29 cellular contexts compared by ENCODE assay signal in the genomic region with DNA sequence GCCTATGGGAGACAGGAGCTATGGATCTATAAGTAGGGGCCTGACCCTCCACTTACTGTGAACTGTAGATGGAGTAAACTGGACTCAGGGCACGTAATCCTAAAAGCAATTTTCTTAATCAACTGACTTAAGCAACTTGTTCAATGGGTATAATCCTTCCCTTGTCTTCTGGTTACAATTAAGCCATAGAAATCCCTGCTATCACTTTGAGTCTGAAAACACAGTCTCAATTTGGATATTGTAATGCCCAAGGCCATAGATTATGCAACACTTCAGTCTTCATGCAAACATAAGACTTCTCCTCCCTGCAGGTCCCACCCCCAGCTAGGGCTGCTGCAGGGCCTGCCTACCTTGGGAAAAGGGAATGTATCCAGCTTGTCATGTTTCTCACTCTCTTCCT. TPM values are rescaled to one million over a fixed set of nuclear protein-coding genes. Genes with fewer than 3 reads are reported as not detected.
DNase-seq lines count a peak whose midpoint lies in the region; ATAC-seq, FAIRE-seq and TF ChIP-seq lines count a peak whose summit lies in the region.
"Had no signal": no experiment of that assay in that cellular context is flagged by ENCODE, and none has a peak within 500 bp of the region (broad histone marks: within the 10 kb centered on the region; RNA-seq: fewer than 3 reads in every experiment).

No MANE protein-coding gene starts in this region.

- H4K20me1 ChIP-seq in HepG2 (ENCODE audit: insufficient read depth, low read length), result no peaks in the 10 kb centered on the region

- no peak for FAIRE-seq in HepG2 (lab: Jason Lieb, UNC)
- FAIRE-seq: GM12878 had no signal

- BruUV-seq in HepG2 (replicated peaks; lab: Mats Ljungman, UMichigan), result no TSS peak

- H3K27me3 ChIP-seq in endodermal cell (ENCODE audit: control insufficient read depth, insufficient read depth, low read length, poor library complexity, severe bottlenecking) (no peaks in the 10 kb centered on the region), HepG2 (ENCODE audit: control insufficient read depth in 1 of 2, insufficient read depth in 2 of 2, low read length in 2 of 2) (peaks cover 0 to 15% of the 10 kb centered on the region in 2 experiments; a peak in 3 of 5 replicates), prostate gland (replicated peaks; ENCODE audit: insufficient read depth) (no peaks in the 10 kb centered on the region)

- peak overlapping the region; percentile 95 for H3K27ac Mint-ChIP-seq in endodermal cell
- H3K27ac Mint-ChIP-seq in activated T-helper 1 cell treated with anti-CD3 and anti-CD28 coated beads, Interleukin-12 subunit alpha, Interleukin-12 subunit beta, Interleukin-2, Interleukin-4 antibody, amounts not matched to agents 30 ng/mL and 10 ng/mL and 1 ng/mL, durations not matched to agents 14 hours and 24 hours and 36 hours, result no peak overlapping the region
- no peak overlapping the region for H3K27ac Mint-ChIP-seq in activated T-helper 17 cell treated with anti-CD3 and anti-CD28 coated beads, Interleukin-2, amount 50 U/mL, for 72 hours
- H3K27ac Mint-ChIP-seq: B cell; CD8-positive, alpha-beta T cell; GM23338 had no signal

- TF ChIP-seq POLR2A in HepG2 (IDR thresholded peaks at IDR 0.05; ENCODE audit: insufficient read depth in 1 of 2, low read depth in 2 of 2, low read length in 2 of 2), result no peak
- no peak for TF ChIP-seq POLR2A in prostate gland (IDR thresholded peaks at IDR 0.05)

- H3K27ac ChIP-seq in endodermal cell (ENCODE audit: low read depth, low read length) (no peak overlapping the region), HepG2 (ENCODE audit: extremely low read length, insufficient read depth, low read length) (no peak overlapping the region), prostate gland (no peak overlapping the region)
- H3K27ac ChIP-seq: 22Rv1, PC-9, SJSA1 had no signal

- peak; percentile 36 for ATAC-seq in HepG2
- no peak for ATAC-seq in activated T-helper 17 cell treated with anti-CD3 and anti-CD28 coated beads, Interleukin-2, amount 50 U/mL, for 72 hours (replicated peaks)
- ATAC-seq: CD8-positive, alpha-beta T cell; GM12878 had no signal

- peaks cover 18% of the 10 kb centered on the region for H3K36me3 Mint-ChIP-seq in endodermal cell (ENCODE audit: low read depth)
- no peaks in the 10 kb centered on the region for H3K36me3 Mint-ChIP-seq in activated T-helper 1 cell treated with anti-CD3 and anti-CD28 coated beads, Interleukin-12 subunit alpha, Interleukin-12 subunit beta, Interleukin-2, Interleukin-4 antibody, amounts not matched to agents 30 ng/mL and 10 ng/mL and 1 ng/mL, durations not matched to agents 14 hours and 24 hours and 36 hours (ENCODE audit: low read depth)
- H3K36me3 Mint-ChIP-seq in activated T-helper 17 cell treated with anti-CD3 and anti-CD28 coated beads, Interleukin-2, amount 50 U/mL, for 72 hours (ENCODE audit: low read depth), result no peaks in the 10 kb centered on the region
- H3K36me3 Mint-ChIP-seq: CD8-positive, alpha-beta T cell had no signal

- H3K4me1 ChIP-seq in endodermal cell (ENCODE audit: control insufficient read depth, insufficient read depth, low read length) (peaks cover 12% of the 10 kb centered on the region), HepG2 (ENCODE audit: insufficient read depth, low read length) (peaks cover 40% of the 10 kb centered on the region), prostate gland (replicated peaks) (no peaks in the 10 kb centered on the region)
- H3K4me1 ChIP-seq: SJSA1 had no signal

- DNase-seq in COLO829 (ENCODE audit: low spot score) (peak; percentile 82), RPMI7951 (ENCODE audit: low read depth) (peak; percentile 23), endodermal cell (no peak), HepG2 (ENCODE audit: low spot score) (no peak), prostate gland (ENCODE audit: low spot score) (no peak), NCI-H524 treated with DMSO at 0.1 percent for 48 hours (lab: John Stamatoyannopoulos, UW) (no peak)
- no peak for DNase-seq in activated T-helper 1 cell treated with anti-CD3 and anti-CD28 coated beads, Interleukin-12 subunit alpha, Interleukin-12 subunit beta, Interleukin-2, Interleukin-4 antibody, amounts not matched to agents 30 ng/mL and 10 ng/mL and 1 ng/mL, durations not matched to agents 14 hours and 24 hours and 36 hours (ENCODE audit: low spot score)
- DNase-seq: CD8-positive, alpha-beta T cell; DMS 273 treated with DMSO at 0.1 percent for 48 hours; DMS79; EL; GDM1; HCEC 1CT; NCI-H1105; NCI-H1436 treated with DMSO at 0.1 percent for 48 hours; NCI-H187 treated with DMSO at 0.1 percent for 48 hours; NCI-H2107; NCI-H524; NCI-H774; PC-9; Right ventricle myocardium superior; RPMI8226 had no signal

- TF ChIP-seq EP300 in HepG2 (IDR thresholded peaks at IDR 0.05; ENCODE audit: low read depth in 2 of 2, low read length in 2 of 2) (no peak), HepG2 (CRISPR knock-in tag; IDR thresholded peaks at IDR 0.05; ENCODE audit: borderline replicate concordance) (no peak)

- no peak for TF ChIP-seq CTCF in endodermal cell (conservative IDR thresholded peaks at IDR 0.05)
- TF ChIP-seq CTCF in HepG2 (CRISPR knock-in tag; IDR thresholded peaks at IDR 0.05), result no peak
- TF ChIP-seq CTCF in prostate gland (IDR thresholded peaks at IDR 0.05), result no peak

- no peaks in the 10 kb centered on the region for H3K27me3 Mint-ChIP-seq in endodermal cell (ENCODE audit: insufficient read depth)
- H3K27me3 Mint-ChIP-seq in activated T-helper 1 cell treated with anti-CD3 and anti-CD28 coated beads, Interleukin-12 subunit alpha, Interleukin-12 subunit beta, Interleukin-2, Interleukin-4 antibody, amounts not matched to agents 30 ng/mL and 10 ng/mL and 1 ng/mL, durations not matched to agents 14 hours and 24 hours and 36 hours (ENCODE audit: insufficient read depth), result peaks cover 6% of the 10 kb centered on the region
- H3K27me3 Mint-ChIP-seq in activated T-helper 17 cell treated with anti-CD3 and anti-CD28 coated beads, Interleukin-2, amount 50 U/mL, for 72 hours, result peaks cover 10% of the 10 kb centered on the region

- H3K4me2 ChIP-seq in HepG2 (ENCODE audit: low read depth, low read length), result peak overlapping the region; percentile 42
- H3K4me2 ChIP-seq: GM23338, PC-9 had no signal

- CTCF ChIA-PET in HepG2 (lab: Yijun Ruan, JAX; ENCODE audit: low intra/inter-chr PET ratio, low total read pairs), result no interaction called here

- peaks cover 7% of the 10 kb centered on the region for H3K9me3 Mint-ChIP-seq in endodermal cell
- H3K9me3 Mint-ChIP-seq in activated T-helper 1 cell treated with anti-CD3 and anti-CD28 coated beads, Interleukin-12 subunit alpha, Interleukin-12 subunit beta, Interleukin-2, Interleukin-4 antibody, amounts not matched to agents 30 ng/mL and 10 ng/mL and 1 ng/mL, durations not matched to agents 14 hours and 24 hours and 36 hours, result no peaks in the 10 kb centered on the region
- H3K9me3 Mint-ChIP-seq in activated T-helper 17 cell treated with anti-CD3 and anti-CD28 coated beads, Interleukin-2, amount 50 U/mL, for 72 hours, result no peaks in the 10 kb centered on the region
- H3K9me3 Mint-ChIP-seq: CD8-positive, alpha-beta T cell had no signal

- POLR2A ChIA-PET in HepG2 (lab: Yijun Ruan, JAX), result interaction anchor here (1.3 kb wide), 1 partner anchor 8 kb away, joined by 5 read pairs; no protein-coding TSS in a partner anchor

- no peak overlapping the region for H2AFZ ChIP-seq in HepG2 (ENCODE audit: low read length)
- H2AFZ ChIP-seq: GM23338, PC-9 had no signal

- no peak for TF ChIP-seq RAD21 in HepG2 (CRISPR knock-in tag; IDR thresholded peaks at IDR 0.05)

- H3K79me2 ChIP-seq in HepG2 (ENCODE audit: insufficient read depth, low read length), result no peaks in the 10 kb centered on the region

- no peaks in the 10 kb centered on the region for H3K9me3 ChIP-seq in endodermal cell (ENCODE audit: control insufficient read depth, low read length)
- H3K9me3 ChIP-seq in HepG2 (ENCODE audit: low read length), result no peaks in the 10 kb centered on the region
- no peaks in the 10 kb centered on the region for H3K9me3 ChIP-seq in prostate gland
- H3K9me3 ChIP-seq: SJSA1 had no signal

- no peak overlapping the region for H3K4me3 Mint-ChIP-seq in endodermal cell
- no peak overlapping the region for H3K4me3 Mint-ChIP-seq in activated T-helper 1 cell treated with anti-CD3 and anti-CD28 coated beads, Interleukin-12 subunit alpha, Interleukin-12 subunit beta, Interleukin-2, Interleukin-4 antibody, amounts not matched to agents 30 ng/mL and 10 ng/mL and 1 ng/mL, durations not matched to agents 14 hours and 24 hours and 36 hours
- no peak overlapping the region for H3K4me3 Mint-ChIP-seq in activated T-helper 17 cell treated with anti-CD3 and anti-CD28 coated beads, Interleukin-2, amount 50 U/mL, for 72 hours
- H3K4me3 Mint-ChIP-seq: B cell; CD8-positive, alpha-beta T cell; GM23338 had no signal

- H3K36me3 ChIP-seq in endodermal cell (ENCODE audit: control insufficient read depth, insufficient read depth, low read length) (peaks cover 9% of the 10 kb centered on the region), HepG2 (replicated peaks in 1 of 2; ENCODE audit: control insufficient read depth in 1 of 2, insufficient read depth in 2 of 2, low read length in 2 of 2) (no peaks in the 10 kb centered on the region), prostate gland (no peaks in the 10 kb centered on the region)
- H3K36me3 ChIP-seq: SJSA1 had no signal

- H3K4me1 Mint-ChIP-seq in endodermal cell, result peaks cover 54% of the 10 kb centered on the region
- no peaks in the 10 kb centered on the region for H3K4me1 Mint-ChIP-seq in activated T-helper 1 cell treated with anti-CD3 and anti-CD28 coated beads, Interleukin-12 subunit alpha, Interleukin-12 subunit beta, Interleukin-2, Interleukin-4 antibody, amounts not matched to agents 30 ng/mL and 10 ng/mL and 1 ng/mL, durations not matched to agents 14 hours and 24 hours and 36 hours (ENCODE audit: low read depth)
- H3K4me1 Mint-ChIP-seq in activated T-helper 17 cell treated with anti-CD3 and anti-CD28 coated beads, Interleukin-2, amount 50 U/mL, for 72 hours, result no peaks in the 10 kb centered on the region
- H3K4me1 Mint-ChIP-seq: B cell had no signal

- intact Hi-C loops in HepG2 (cut with micrococcal nuclease; ENCODE audit: unreplicated experiment) (no loop called here), prostate gland (cut with DNase I) (no loop called here)
- intact Hi-C loops in activated T-helper 1 cell treated with anti-CD3 and anti-CD28 coated beads, Interleukin-12 subunit alpha, Interleukin-12 subunit beta, Interleukin-2, Interleukin-4 antibody, amounts not matched to agents 30 ng/mL and 10 ng/mL and 1 ng/mL, durations not matched to agents 14 hours and 24 hours and 36 hours (cut with micrococcal nuclease), result no loop called here

- in situ Hi-C loops in HepG2 (cut with HindIII; ENCODE audit: extremely low pct_ligation_motif_present, low pct_unique_long_range_greater_than_20kb), result no loop called here

- WGBS in endodermal cell (ENCODE audit: insufficient coverage in 1 of 2, insufficient read length in 1 of 2), 2 experiments, result 88 to 94% methylated on average over 1 of the region's 1 CpG
- WGBS in HepG2 (ENCODE audit: low lambda C conversion rate), result 17% methylated on average over 1 of the region's 1 CpG
- 95% methylated on average over 1 of the region's 1 CpG for WGBS in prostate gland

- H3K9ac ChIP-seq in endodermal cell (ENCODE audit: extremely low read depth, low read length, poor library complexity, severe bottlenecking), result no peak overlapping the region
- H3K9ac ChIP-seq in HepG2 (ENCODE audit: insufficient read depth, low read depth, low read length), result no peak overlapping the region

- H3K4me3 ChIP-seq in endodermal cell (ENCODE audit: low read length), result no peak overlapping the region
- no peak overlapping the region for H3K4me3 ChIP-seq in HepG2 (replicated peaks in 1 of 3; ENCODE audit: insufficient read depth in 1 of 3, low read depth in 2 of 3, low read length in 3 of 3)
- H3K4me3 ChIP-seq in prostate gland, result no peak overlapping the region
- H3K4me3 ChIP-seq: GM12878, GM23338, PC-9, SJSA1 had no signal

RNA-seq across cellular contexts. Expression of gene SLC5A9, which starts 6.2 kb away (rescaled TPM):
- not detected in 2 replicates for total RNA-seq in RPMI7951 (2014; rRNA removed; shearing (Covaris generic))
- total RNA-seq in endodermal cell (100 to 1,000 TPM in 1 of 2 donors, 10 to 100 TPM in 1; 52.4 to 114 TPM), HepG2 (2016; rRNA removed; fragmentation: Illumina TruSeq; extraction: Trizol) (12.5 and 42.0 TPM in 2 replicates), prostate gland (not detected)
- 7.9 TPM for polyA plus RNA-seq in endodermal cell (2013, experiment 1 of 2)
- polyA plus RNA-seq in endodermal cell (2013, experiment 2 of 2), result 11.5 TPM
- total RNA-seq in HepG2 (2016; cell fraction: cytosol; rRNA removed; fragmentation: Illumina TruSeq; extraction: Trizol; ENCODE audit: low read depth), result 5.6 and 7.3 TPM in 2 replicates
- total RNA-seq in HepG2 (2016; cell fraction: insoluble cytoplasmic fraction; rRNA removed; fragmentation: Illumina TruSeq; extraction: Trizol), result 12.1 and 46.2 TPM in 2 replicates
- total RNA-seq in HepG2 (2016; cell fraction: membrane; rRNA removed; fragmentation: Illumina TruSeq; extraction: Trizol), result 10.8 and 12.4 TPM in 2 replicates
- 48.7 and 58.9 TPM in 2 replicates for total RNA-seq in HepG2 (2016; cell fraction: nucleus; rRNA removed; fragmentation: Illumina TruSeq; extraction: Trizol)
- polyA plus RNA-seq in HepG2 (2011; rRNA removed), result 65.0 and 66.4 TPM in 2 replicates
- 31.0 and 34.1 TPM in 2 replicates for polyA plus RNA-seq in HepG2 (2011; cell fraction: cytosol; rRNA removed)
- 293 and 346 TPM in 2 replicates for polyA plus RNA-seq in HepG2 (2011; cell fraction: nucleus; rRNA removed)
- polyA plus RNA-seq in HepG2 (2012), result 27.5 and 39.2 TPM in 2 replicates
- polyA plus RNA-seq in HepG2 (2016; cell fraction: cytosol; fragmentation: Illumina TruSeq; extraction: Trizol; ENCODE audit: low read depth), result 4.2 and 4.7 TPM in 2 replicates
- 12.4 and 12.6 TPM in 2 replicates for polyA plus RNA-seq in HepG2 (2016; cell fraction: insoluble cytoplasmic fraction; fragmentation: Illumina TruSeq; extraction: Trizol; ENCODE audit: low read depth)
- 6.8 and 9.0 TPM in 2 replicates for polyA plus RNA-seq in HepG2 (2016; cell fraction: membrane; fragmentation: Illumina TruSeq; extraction: Trizol; ENCODE audit: low read depth)
- 122 TPM in 2 replicates for polyA plus RNA-seq in HepG2 (2016; cell fraction: nucleus; fragmentation: Illumina TruSeq; extraction: Trizol; ENCODE audit: insufficient read depth, low read depth)
- polyA minus RNA-seq in HepG2 (2011; rRNA and poly(A)+ RNA removed; ENCODE audit: low replicate concordance), result 0.07 and 112 TPM in 2 replicates
- polyA minus RNA-seq in HepG2 (2011; cell fraction: cytosol; rRNA and poly(A)+ RNA removed), result 12.0 and 15.6 TPM in 2 replicates
- polyA minus RNA-seq in HepG2 (2011; cell fraction: nucleus; rRNA and poly(A)+ RNA removed), result 54.7 and 62.5 TPM in 2 replicates
- not detected in 2 replicates for total RNA-seq in activated T-helper 1 cell treated with anti-CD3 and anti-CD28 coated beads, Interleukin-12 subunit alpha, Interleukin-12 subunit beta, Interleukin-2, Interleukin-4 antibody, amounts not matched to agents 30 ng/mL and 10 ng/mL and 1 ng/mL, durations not matched to agents 14 hours and 24 hours and 36 hours
- total RNA-seq in activated T-helper 17 cell treated with anti-CD3 and anti-CD28 coated beads, Interleukin-2, amount 50 U/mL, for 72 hours, result not detected
- total RNA-seq: B cell; CD8-positive, alpha-beta T cell; GM12878; M059J; PC-9; SJSA1 had no signal

Comparison
In these comparisons a context has a peak if more than half of its experiments do, and no peak if none do; other contexts are left out.
1. DNase-seq: peak in COLO829 (single experiment) and RPMI7951 (single experiment); none in endodermal cell (single experiment), HepG2 (single experiment), prostate gland (single experiment), NCI-H524 treated with DMSO at 0.1 percent for 48 hours (single experiment) and activated T-helper 1 cell treated with anti-CD3 and anti-CD28 coated beads, Interleukin-12 subunit alpha, Interleukin-12 subunit beta, Interleukin-2, Interleukin-4 antibody, amounts not matched to agents 30 ng/mL and 10 ng/mL and 1 ng/mL, durations not matched to agents 14 hours and 24 hours and 36 hours (single experiment).